In genomic region chr19:19599190-19599535, GRCh38 we compare ENCODE assay signal across 11 cellular contexts. TPM values are rescaled to one million over a fixed set of nuclear protein-coding genes. Genes with fewer than 3 reads are reported as not detected.
DNase-seq lines count a peak whose midpoint lies in the region; ATAC-seq and TF ChIP-seq lines count a peak whose summit lies in the region.
"Had no signal": no experiment of that assay in that cellular context is flagged by ENCODE, and none has a peak within 500 bp of the region (broad histone marks: within the 10 kb centered on the region; RNA-seq: fewer than 3 reads in every experiment).

No MANE protein-coding gene starts in this region.

- no peak for TF ChIP-seq CTCF in GM06990 (IDR thresholded peaks at IDR 0.05; ENCODE audit: insufficient read depth, low read length, poor library complexity, severe bottlenecking)
- TF ChIP-seq CTCF in neural progenitor cell (IDR thresholded peaks at IDR 0.05) = no peak

- CTCF ChIA-PET in T-cell (lab: Charles Lee) = no interaction called here

- no peaks in the 10 kb centered on the region for H3K9me3 ChIP-seq in neural progenitor cell (ENCODE audit: low read depth)
- H3K9me3 ChIP-seq: prostate gland had no signal

- H3K4me3 Mint-ChIP-seq in T-cell (peak overlapping the region; percentile 65 to 71 (median 70)), neural progenitor cell (no peak overlapping the region)
- peak overlapping the region; percentile 76 for H3K4me3 Mint-ChIP-seq in activated naive CD8-positive, alpha-beta T cell treated with anti-CD3 and anti-CD28 coated beads, Interleukin-2, amount 50 U/mL, for 24 hours
- H3K4me3 Mint-ChIP-seq in stimulated activated memory B cell treated with anti-CD40 and anti-IgM and Interleukin-4, amounts not matched to agents 10 μg/mL and 1 μg/mL and 100 μg/mL, for 72 hours = peak overlapping the region; percentile 31

- H3F3A ChIP-seq in neural progenitor cell (ENCODE audit: low read depth) = no peaks in the 10 kb centered on the region

- H3K9ac ChIP-seq in neural progenitor cell = no peak overlapping the region

- POLR2A ChIA-PET in T-cell (lab: Charles Lee) = interaction anchor here (0.6 to 1.0 kb wide), 3 partner anchors 8 to 1544 kb away, joined by 3 to 4 read pairs (median 3); no protein-coding TSS in a partner anchor

- H3K36me3 ChIP-seq in GM06990 (ENCODE audit: control insufficient read depth, insufficient read depth, low read length) (no peaks in the 10 kb centered on the region; the same call in 1 of the 2 replicates), neural progenitor cell (no peaks in the 10 kb centered on the region)
- H3K36me3 ChIP-seq: prostate gland had no signal

- H3K27me3 Mint-ChIP-seq in T-cell (no peaks in the 10 kb centered on the region), neural progenitor cell (ENCODE audit: insufficient read depth, low read depth) (peaks cover 4% of the 10 kb centered on the region)
- no peaks in the 10 kb centered on the region for H3K27me3 Mint-ChIP-seq in activated naive CD8-positive, alpha-beta T cell treated with anti-CD3 and anti-CD28 coated beads, Interleukin-2, amount 50 U/mL, for 24 hours
- H3K27me3 Mint-ChIP-seq in stimulated activated memory B cell treated with anti-CD40 and anti-IgM and Interleukin-4, amounts not matched to agents 10 μg/mL and 1 μg/mL and 100 μg/mL, for 72 hours = no peaks in the 10 kb centered on the region

- peak in 3 of 4 experiments; percentile 16 to 36 (median 21) for ATAC-seq in T-cell (replicated peaks in 1 of 4)
- ATAC-seq in activated naive CD8-positive, alpha-beta T cell treated with anti-CD3 and anti-CD28 coated beads, Interleukin-2, amount 50 U/mL, for 24 hours = peak; percentile 55
- no peak for ATAC-seq in stimulated activated memory B cell treated with anti-CD40 and anti-IgM and Interleukin-4, amounts not matched to agents 10 μg/mL and 1 μg/mL and 100 μg/mL, for 72 hours
- ATAC-seq: foreskin keratinocyte had no signal

- H3K27ac Mint-ChIP-seq in T-cell (peak overlapping the region; percentile 92 to 98), neural progenitor cell (no peak overlapping the region)
- peak overlapping the region; percentile 100 for H3K27ac Mint-ChIP-seq in activated naive CD8-positive, alpha-beta T cell treated with anti-CD3 and anti-CD28 coated beads, Interleukin-2, amount 50 U/mL, for 24 hours
- H3K27ac Mint-ChIP-seq in stimulated activated memory B cell treated with anti-CD40 and anti-IgM and Interleukin-4, amounts not matched to agents 10 μg/mL and 1 μg/mL and 100 μg/mL, for 72 hours = peak overlapping the region; percentile 94

- H3K79me2 ChIP-seq in neural progenitor cell (ENCODE audit: low read depth) = no peaks in the 10 kb centered on the region

- H3K27me3 ChIP-seq in GM06990 (replicated peaks; ENCODE audit: control insufficient read depth, insufficient read depth, low read length) (no peaks in the 10 kb centered on the region), neural progenitor cell (no peaks in the 10 kb centered on the region)
- H3K27me3 ChIP-seq: foreskin keratinocyte had no signal

- H3K9me3 Mint-ChIP-seq in T-cell (peaks cover 0 to 4% (median 0%) of the 10 kb centered on the region in 3 donors), neural progenitor cell (no peaks in the 10 kb centered on the region)
- H3K9me3 Mint-ChIP-seq in activated naive CD8-positive, alpha-beta T cell treated with anti-CD3 and anti-CD28 coated beads, Interleukin-2, amount 50 U/mL, for 24 hours = no peaks in the 10 kb centered on the region
- H3K9me3 Mint-ChIP-seq in stimulated activated memory B cell treated with anti-CD40 and anti-IgM and Interleukin-4, amounts not matched to agents 10 μg/mL and 1 μg/mL and 100 μg/mL, for 72 hours = no peaks in the 10 kb centered on the region

- peak; percentile 50 for DNase-seq in GM06990 (ENCODE audit: extremely low read depth, insufficient read length)
- peak in 3 of 34 experiments; percentile 7 to 18 (median 10) for DNase-seq in T-cell
- peak; percentile 34 for DNase-seq in activated naive CD8-positive, alpha-beta T cell treated with anti-CD3 and anti-CD28 coated beads, Interleukin-2, amount 50 U/mL, for 24 hours
- DNase-seq in dermis blood vessel endothelial cell = no peak
- DNase-seq in SIG-M5 (lab: John Stamatoyannopoulos, UW) = no peak
- no peak for DNase-seq in neural progenitor cell (ENCODE audit: low spot score)
- DNase-seq in RKO (ENCODE audit: low spot score) = no peak
- DNase-seq: anterior cingulate cortex, foreskin keratinocyte had no signal

- no peak overlapping the region for H3K27ac ChIP-seq in neural progenitor cell
- H3K27ac ChIP-seq: foreskin keratinocyte, prostate gland had no signal

- H3K4me1 ChIP-seq in neural progenitor cell = peaks cover 10% of the 10 kb centered on the region
- H3K4me1 ChIP-seq: prostate gland had no signal

- H3K4me3 ChIP-seq in GM06990 (replicated peaks; ENCODE audit: low read depth, low read length) (no peak overlapping the region), neural progenitor cell (no peak overlapping the region)
- H3K4me3 ChIP-seq: prostate gland had no signal

- no peaks in the 10 kb centered on the region for H4K20me1 ChIP-seq in neural progenitor cell (ENCODE audit: low read depth)

- H3K4me1 Mint-ChIP-seq in T-cell (peaks cover 71 to 81% (median 73%) of the 10 kb centered on the region in 3 donors), neural progenitor cell (peaks cover 12% of the 10 kb centered on the region)
- H3K4me1 Mint-ChIP-seq in activated naive CD8-positive, alpha-beta T cell treated with anti-CD3 and anti-CD28 coated beads, Interleukin-2, amount 50 U/mL, for 24 hours = peaks cover 83% of the 10 kb centered on the region
- H3K4me1 Mint-ChIP-seq in stimulated activated memory B cell treated with anti-CD40 and anti-IgM and Interleukin-4, amounts not matched to agents 10 μg/mL and 1 μg/mL and 100 μg/mL, for 72 hours = peaks cover 71% of the 10 kb centered on the region

- H3K36me3 Mint-ChIP-seq in T-cell (peaks cover 22% of the 10 kb centered on the region), neural progenitor cell (peaks cover 7% of the 10 kb centered on the region)
- H3K36me3 Mint-ChIP-seq in activated naive CD8-positive, alpha-beta T cell treated with anti-CD3 and anti-CD28 coated beads, Interleukin-2, amount 50 U/mL, for 24 hours (ENCODE audit: low read depth) = peaks cover 8% of the 10 kb centered on the region
- peaks cover 35% of the 10 kb centered on the region for H3K36me3 Mint-ChIP-seq in stimulated activated memory B cell treated with anti-CD40 and anti-IgM and Interleukin-4, amounts not matched to agents 10 μg/mL and 1 μg/mL and 100 μg/mL, for 72 hours

- H2AFZ ChIP-seq in neural progenitor cell (replicated peaks) = no peak overlapping the region

- H3K4me2 ChIP-seq in neural progenitor cell = no peak overlapping the region

RNA-seq across cellular contexts. Expression of gene PBX4, which starts 19.3 kb away (rescaled TPM):
- total RNA-seq in T-cell (10 to 100 TPM; 40.9 to 48.3 (median 42.7) TPM), dermis blood vessel endothelial cell (0.05 TPM in 1 of 2 replicates, not detected in the other), neural progenitor cell (ENCODE audit: low replicate concordance) (3.2 and 4.8 TPM in 2 replicates)

RNA-seq across cellular contexts. Expression of gene LPAR2, which starts 28.9 kb away (rescaled TPM):
- total RNA-seq in T-cell (100 to 1,000 TPM in 1 of 5 donors, 10 to 100 TPM in 4; 78.3 to 106 (median 82.4) TPM), dermis blood vessel endothelial cell (0.42 and 1.0 TPM in 2 replicates), neural progenitor cell (ENCODE audit: low replicate concordance) (21.2 and 64.8 TPM in 2 replicates)

RNA-seq across cellular contexts. Expression of gene GMIP, which starts 44.3 kb away (rescaled TPM):
- total RNA-seq in T-cell (100 to 1,000 TPM in 4 of 5 donors, 10 to 100 TPM in 1; 99.5 to 148 (median 133) TPM), dermis blood vessel endothelial cell (6.5 and 12.6 TPM in 2 replicates), neural progenitor cell (ENCODE audit: low replicate concordance) (6.4 and 7.9 TPM in 2 replicates)

Comparison
In these comparisons a context has a peak if more than half of its experiments do, and no peak if none do; other contexts are left out.
1. DNase-seq: peak in GM06990 (single experiment) and activated naive CD8-positive, alpha-beta T cell treated with anti-CD3 and anti-CD28 coated beads, Interleukin-2, amount 50 U/mL, for 24 hours (single experiment); none in dermis blood vessel endothelial cell (single experiment), SIG-M5 (single experiment), neural progenitor cell (single experiment) and RKO (single experiment).
2. RNA of gene LPAR2, which starts 28.9 kb away (total RNA-seq): 78.3 to 106 TPM in T-cell and 21.2 to 64.8 TPM in neural progenitor cell; 0.42 to 1.0 TPM in dermis blood vessel endothelial cell; every median in the first group is over 10 times any median in the second.